28 cellular contexts compared by ENCODE assay signal in genomic region chr21:22314963-22315362, GRCh38.
"Had no signal": no experiment of that assay in that cellular context is flagged by ENCODE, and none has a peak within 500 bp of the region (broad histone marks: within the 10 kb centered on the region; RNA-seq: fewer than 3 reads in every experiment).

No MANE protein-coding gene starts in this region.

- FAIRE-seq: colon, endometrium, endothelial cell of umbilical vein, frontal cortex had no signal

- H3K36me3 ChIP-seq: colonic mucosa, esophagus muscularis mucosa, esophagus squamous epithelium, gastrocnemius medialis, gastroesophageal sphincter, heart left ventricle, heart right ventricle had no signal

- H3K4me3 ChIP-seq: colonic mucosa, coronary artery, dorsolateral prefrontal cortex, esophagus muscularis mucosa, esophagus squamous epithelium, gastrocnemius medialis, gastroesophageal sphincter, heart left ventricle, heart right ventricle had no signal

- H3K9me3 ChIP-seq: colonic mucosa, gastrocnemius medialis, gastroesophageal sphincter had no signal

- ATAC-seq: effector memory CD8-positive, alpha-beta T cell; esophagus mucosa; foreskin keratinocyte; gastrocnemius medialis; gastroesophageal sphincter; heart left ventricle; heart right ventricle had no signal

- DNase-seq: colonic mucosa; cortex of kidney; dermis blood vessel endothelial cell; dorsolateral prefrontal cortex; effector CD4-positive, alpha-beta T cell; effector CD8-positive, alpha-beta T cell; effector memory CD4-positive, alpha-beta T cell; effector memory CD8-positive, alpha-beta T cell; endodermal cell; erythroblast; esophagus squamous epithelium; foreskin fibroblast; foreskin keratinocyte; foreskin melanocyte; gastrocnemius medialis; glutamatergic neuron; head of caudate nucleus; heart left ventricle; heart right ventricle had no signal

- H3K27ac ChIP-seq: colonic mucosa, coronary artery, dorsolateral prefrontal cortex, epithelial cell of prostate, esophagus muscularis mucosa, esophagus squamous epithelium, foreskin keratinocyte, gastrocnemius medialis, gastroesophageal sphincter, heart left ventricle, heart right ventricle had no signal

- H3K27me3 ChIP-seq: colonic mucosa, dorsolateral prefrontal cortex, esophagus muscularis mucosa, esophagus squamous epithelium, foreskin keratinocyte, gastrocnemius medialis, gastroesophageal sphincter, heart left ventricle, heart right ventricle had no signal

- H3K4me1 ChIP-seq: colonic mucosa, esophagus muscularis mucosa, esophagus squamous epithelium, foreskin keratinocyte, gastrocnemius medialis, gastroesophageal sphincter, heart left ventricle, heart right ventricle had no signal
